23 cellular contexts compared by ENCODE assay signal in the genomic region with DNA sequence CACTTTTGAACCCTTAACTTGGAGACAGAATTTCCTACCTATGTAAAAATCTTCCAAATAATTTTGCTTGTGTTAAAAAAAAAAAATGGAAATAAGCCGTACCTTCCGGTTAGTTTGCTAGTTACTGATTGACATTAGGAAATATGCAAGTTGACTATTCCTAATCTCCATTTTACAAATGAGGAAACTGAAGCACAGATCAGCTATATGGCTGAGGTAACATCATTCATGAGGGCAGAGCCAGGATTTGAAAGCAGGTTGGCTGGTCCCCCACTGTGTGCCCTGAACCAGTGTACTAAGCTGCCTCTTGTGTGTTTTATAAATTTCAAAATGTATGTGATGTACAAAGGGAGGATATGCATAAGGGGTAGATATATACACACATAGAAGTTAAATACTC. TPM values are rescaled to one million over a fixed set of nuclear protein-coding genes. Genes with fewer than 3 reads are reported as not detected.
DNase-seq lines count a peak whose midpoint lies in the region; ATAC-seq, FAIRE-seq and TF ChIP-seq lines count a peak whose summit lies in the region.
"Had no signal": no experiment of that assay in that cellular context is flagged by ENCODE, and none has a peak within 500 bp of the region (broad histone marks: within the 10 kb centered on the region; RNA-seq: fewer than 3 reads in every experiment).

No MANE protein-coding gene starts in this region.

- H2AFZ ChIP-seq in K562 (ENCODE audit: low read depth, low read length) = no peak overlapping the region
- H2AFZ ChIP-seq: GM23338 had no signal

- 0% methylated on average over 2 of the region's 2 CpGs for WGBS in K562 (ENCODE audit: insufficient coverage, low coverage, missing lambda C conversion rate)

- no peak for DNase-seq in K562 (ENCODE audit: extremely low read depth in 1 of 4, low spot score in 3 of 4)
- peak; percentile 9 for DNase-seq in kidney glomerular epithelial cell (lab: John Stamatoyannopoulos, UW)
- DNase-seq in memory B cell (ENCODE audit: low spot score in 2 of 2) = no peak
- peak; percentile 42 for DNase-seq in renal cortical epithelial cell (ENCODE audit: low read depth)
- DNase-seq in UCSD-AML1 (lab: John Stamatoyannopoulos, UW; ENCODE audit: unreplicated experiment) = no peak
- DNase-seq in mesenteric fat pad (ENCODE audit: low spot score) = no peak
- DNase-seq in effector CD4-positive, alpha-beta T cell = no peak
- DNase-seq in posterior vena cava (ENCODE audit: low spot score) = no peak
- DNase-seq: 8988T; AML-193; C1 segment of cervical spinal cord; CD8-positive, alpha-beta T cell; DMS 273 treated with DMSO at 0.1 percent for 48 hours; DMS79; GDM1; HFFc6 had no signal

- H3K4me3 Mint-ChIP-seq in memory B cell = peak overlapping the region; percentile 37
- H3K4me3 Mint-ChIP-seq: CD8-positive, alpha-beta T cell; GM23338; HFFc6 had no signal

- TF ChIP-seq POLR2A in K562 (conservative IDR thresholded peaks at IDR 0.05) = no peak

- no peak for TF ChIP-seq EP300 in K562 (IDR thresholded peaks at IDR 0.05; ENCODE audit: low read length)

- intact Hi-C loops in K562 (cut with micrococcal nuclease) = no loop called here
- intact Hi-C loops in posterior vena cava (cut with DNase I) = no loop called here

- no peaks in the 10 kb centered on the region for H3K9me3 ChIP-seq in K562 (replicated peaks; ENCODE audit: control insufficient read depth, insufficient read depth, low read depth, low read length)
- H3K9me3 ChIP-seq: A549, HAP-1 had no signal

- no peak overlapping the region for H3K4me3 ChIP-seq in K562
- H3K4me3 ChIP-seq: A549, GM12878, GM23338, HAP-1 had no signal

- no TSS peak for BruUV-seq in K562 (replicated peaks; lab: Mats Ljungman, UMichigan)

- TF ChIP-seq CTCF in K562 (IDR thresholded peaks at IDR 0.05 in 2 of 3, conservative IDR thresholded peaks at IDR 0.05 in 1 of 3; ENCODE audit: insufficient read depth in 2 of 3, low read depth in 1 of 3, low read length in 3 of 3) = no peak

- in situ Hi-C loops in K562 (cut with MboI) = no loop called here

- ATAC-seq in K562 (no peak), memory B cell (ENCODE audit: low read depth) (no peak)
- ATAC-seq: A549; CD8-positive, alpha-beta T cell; GM12878; GM23338 had no signal

- peaks cover 11% of the 10 kb centered on the region; the same call in 1 of the 2 replicates for H4K20me1 ChIP-seq in K562 (replicated peaks; ENCODE audit: control insufficient read depth, insufficient read depth, low read length)

- CTCF ChIA-PET in K562 (lab: Yijun Ruan, JAX; ENCODE audit: low intra/inter-chr PET ratio) = no interaction called here

- POLR2A ChIA-PET in K562 (lab: Yijun Ruan, JAX) = no interaction called here

- no peaks in the 10 kb centered on the region for H3K27me3 Mint-ChIP-seq in memory B cell

- H3K27ac ChIP-seq in K562 (ENCODE audit: extremely low read depth, low read depth, low read length) = no peak overlapping the region
- H3K27ac ChIP-seq: A549 had no signal

- H3K27ac Mint-ChIP-seq in memory B cell = no peak overlapping the region
- H3K27ac Mint-ChIP-seq: CD8-positive, alpha-beta T cell; GM23338; HFFc6 had no signal

- no peaks in the 10 kb centered on the region for H3K79me2 ChIP-seq in K562 (ENCODE audit: control insufficient read depth, insufficient read depth, low read length)

- H3K9me3 Mint-ChIP-seq in memory B cell = no peaks in the 10 kb centered on the region
- H3K9me3 Mint-ChIP-seq: CD8-positive, alpha-beta T cell; GM23338 had no signal

- H3K4me1 Mint-ChIP-seq in memory B cell = peaks cover 27% of the 10 kb centered on the region

- no peaks in the 10 kb centered on the region for H3K9me1 ChIP-seq in K562 (ENCODE audit: control insufficient read depth, insufficient read depth, low read length)

- H3K36me3 Mint-ChIP-seq in memory B cell = peaks cover 10% of the 10 kb centered on the region
- H3K36me3 Mint-ChIP-seq: CD8-positive, alpha-beta T cell had no signal

- no peaks in the 10 kb centered on the region for H3K4me1 ChIP-seq in K562 (replicated peaks in 1 of 2; ENCODE audit: control insufficient read depth in 2 of 2, insufficient read depth in 2 of 2, low read length in 2 of 2)
- H3K4me1 ChIP-seq: HAP-1 had no signal

- peaks cover 2 to 12% of the 10 kb centered on the region in 2 experiments; a peak in 3 of 5 replicates for H3K27me3 ChIP-seq in K562 (ENCODE audit: control insufficient read depth in 2 of 2, insufficient read depth in 2 of 2, low read length in 2 of 2)

- peak; percentile 57 for FAIRE-seq in K562 (lab: Jason Lieb, UNC)
- FAIRE-seq: A549, D721Med, GM12878, GM19239, H54 had no signal

- H3K36me3 ChIP-seq in K562 (ENCODE audit: control insufficient read depth, insufficient read depth, low read length) = no peaks in the 10 kb centered on the region
- H3K36me3 ChIP-seq: HAP-1 had no signal

- TF ChIP-seq RAD21 in K562 (CRISPR knock-in tag; conservative IDR thresholded peaks at IDR 0.05 in 1 of 2, IDR thresholded peaks at IDR 0.05 in 1 of 2) = no peak

- no peak overlapping the region for H3K4me2 ChIP-seq in K562 (ENCODE audit: insufficient read depth, low read length)
- H3K4me2 ChIP-seq: A549, GM23338 had no signal

- no peak overlapping the region for H3K9ac ChIP-seq in K562 (ENCODE audit: insufficient read depth in 1 of 2, low read depth in 2 of 2, low read length in 2 of 2)

TF ChIP-seq in K562, 482 proteins besides CTCF, POLR2A, EP300 and RAD21:
- TF ChIP-seq NONO (IDR thresholded peaks at IDR 0.05; ENCODE audit: low read depth in 2 of 2, low read length in 1 of 2) = no peak
- TF ChIP-seq TAF15 (IDR thresholded peaks at IDR 0.05; ENCODE audit: low read depth, low read length) = no peak
- no peak for TF ChIP-seq SMARCA5 (IDR thresholded peaks at IDR 0.05)
- no peak for TF ChIP-seq ZNF766 (CRISPR knock-in tag; conservative IDR thresholded peaks at IDR 0.05)
- TF ChIP-seq ZBTB7A (IDR thresholded peaks at IDR 0.05; ENCODE audit: borderline replicate concordance, control insufficient read depth, low read depth, low read length) = no peak
- TF ChIP-seq TRIM28 (IDR thresholded peaks at IDR 0.05) = no peak
- no peak for TF ChIP-seq RBM25 (IDR thresholded peaks at IDR 0.05; ENCODE audit: low read depth, low read length, severe bottlenecking)
- no peak for TF ChIP-seq ZBTB5 (IDR thresholded peaks at IDR 0.05)
- TF ChIP-seq ZNF174 (CRISPR knock-in tag; IDR thresholded peaks at IDR 0.05) = no peak
- no peak for TF ChIP-seq MAFG (tag; conservative IDR thresholded peaks at IDR 0.05)
TF ChIP-seq in K562: peak in this region for 0.

RNA-seq across cellular contexts. Expression of gene BACE2, which starts 29.6 kb away (rescaled TPM):
- not detected in 2 replicates for total RNA-seq in K562 (2011; cell fraction: chromatin; rRNA removed; ENCODE audit: low replicate concordance)
- total RNA-seq in K562 (2011; cell fraction: nucleolus; rRNA removed) = not detected in 2 replicates
- total RNA-seq in K562 (2011; cell fraction: nucleoplasm; rRNA removed) = not detected in 2 replicates
- total RNA-seq in K562 (2014; rRNA removed) (0.05 TPM in 1 of 2 replicates, not detected in the other), K562 (2014; rRNA removed; fragmentation: Illumina TruSeq; extraction: Trizol) (0.15 TPM in 1 of 2 replicates, not detected in the other), K562 (2015; rRNA removed; fragmentation: Illumina TruSeq; extraction: Trizol) (0.18 TPM in 1 of 2 replicates, not detected in the other), K562 (2021) (0.07 and 0.24 TPM in 2 replicates), renal cortical epithelial cell (88.7 and 99.5 TPM in 2 replicates), mesenteric fat pad (25.8 TPM), posterior vena cava (100 to 1,000 TPM in 1 of 2 donors, 10 to 100 TPM in 1; 70.4 to 102 TPM)
- polyA plus RNA-seq in K562 (2011; rRNA removed) (0.15 TPM in 1 of 2 replicates, not detected in the other), K562 (2014; fragmentation: Illumina TruSeq; extraction: Trizol) (not detected in 2 replicates), K562 (2014; fragmentation: Nextera tagmentation; extraction: Ambion mirVana) (under 1 TPM in 1 of 2 experiments, not detected in 1; 0.08 TPM), K562 (2014; rRNA removed) (0.16 TPM in 1 of 2 replicates, not detected in the other)
- not detected in 2 replicates for polyA plus RNA-seq in K562 (2011; cell fraction: cytosol; rRNA removed)
- polyA plus RNA-seq in K562 (2011; cell fraction: nucleus; rRNA removed) = not detected in 2 replicates
- 0.09 and 0.83 TPM in 2 replicates for polyA plus RNA-seq in K562 (2012)
- polyA minus RNA-seq in K562 (2011; rRNA and poly(A)+ RNA removed) = not detected in 2 replicates
- polyA minus RNA-seq in K562 (2011; cell fraction: cytosol; rRNA and poly(A)+ RNA removed) = not detected in 2 replicates
- not detected in 2 replicates for polyA minus RNA-seq in K562 (2011; cell fraction: nucleus; rRNA and poly(A)+ RNA removed)

Comparison
In these comparisons a context has a peak if more than half of its experiments do, and no peak if none do; other contexts are left out.
1. DNase-seq: peak in kidney glomerular epithelial cell (single experiment) and renal cortical epithelial cell (single experiment); none in K562 (0 of 4), memory B cell (0 of 2), UCSD-AML1 (single experiment), mesenteric fat pad (single experiment), effector CD4-positive, alpha-beta T cell (single experiment) and posterior vena cava (single experiment).
2. RNA of gene BACE2, which starts 29.6 kb away (total RNA-seq): 70.4 to 102 TPM in posterior vena cava, 88.7 to 99.5 TPM in renal cortical epithelial cell and 25.8 TPM in mesenteric fat pad (single experiment); 0.05 to 0.24 TPM in K562; every median in the first group is over 10 times any median in the second.